In the genomic region with DNA sequence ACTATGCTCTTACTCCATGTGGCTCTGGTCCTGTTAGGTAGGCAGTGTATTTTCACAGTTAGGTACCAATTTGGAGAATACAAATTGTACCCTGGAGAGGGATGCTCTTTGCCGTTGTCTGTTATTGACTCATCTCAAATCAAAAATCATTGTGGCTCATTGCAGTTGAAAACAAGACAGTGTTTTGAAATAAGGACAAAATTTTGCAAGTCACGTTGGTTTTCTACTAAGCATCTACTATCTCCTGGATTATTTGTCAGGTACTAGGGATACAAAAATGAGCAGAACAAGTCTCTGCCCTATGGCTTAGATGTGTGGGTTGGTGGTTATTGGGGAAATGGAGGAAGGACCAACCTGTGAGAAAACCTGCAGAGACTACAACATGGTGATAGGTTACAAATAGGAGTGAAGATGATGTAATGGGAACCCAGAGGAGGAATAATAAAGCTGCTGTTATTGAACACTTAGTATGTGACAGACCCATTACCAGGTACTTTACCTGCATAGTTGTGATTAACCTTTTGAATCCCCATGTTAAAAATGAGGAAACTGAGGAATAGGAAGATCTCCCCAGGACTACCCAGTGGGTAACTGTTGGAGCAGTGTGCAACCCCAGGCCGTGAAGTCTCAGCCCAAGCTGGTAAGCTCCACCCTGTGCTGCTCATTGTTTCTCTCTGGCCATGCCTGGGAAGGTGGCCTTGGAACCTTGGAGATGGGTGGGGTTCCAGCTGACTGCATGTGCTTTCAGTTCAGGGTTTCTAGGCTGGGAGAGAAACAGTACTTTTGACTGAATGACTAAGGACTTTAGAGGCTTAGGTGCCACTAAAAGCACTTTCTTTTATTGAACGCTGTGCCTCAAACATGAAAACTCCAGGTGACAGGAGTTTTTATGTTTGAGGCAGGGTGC, we compare ENCODE assay signal across 9 cellular contexts.
A peak's percentile ranks its signal among the peaks of the same experiment; 100 is the strongest.
DNase-seq lines count a peak whose midpoint lies in the region; ATAC-seq and TF ChIP-seq lines count a peak whose summit lies in the region.
"Had no signal": no experiment of that assay in that cellular context is flagged by ENCODE, and none has a peak within 500 bp of the region (broad histone marks: within the 10 kb centered on the region; RNA-seq: fewer than 3 reads in every experiment).

No MANE protein-coding gene starts in this region.

- peaks cover 23% of the 10 kb centered on the region for H3K36me3 ChIP-seq in DOHH2 (ENCODE audit: control insufficient read depth, low read length)
- H3K36me3 ChIP-seq: HAP-1 had no signal

- POLR2A ChIA-PET in MCF 10A (lab: Yijun Ruan, JAX): interaction anchor here (1.3 kb wide), 1 partner anchor 83 kb away, joined by 3 read pairs; the partner anchor contains the start of gene SUSD6
- POLR2A ChIA-PET in naive thymus-derived CD8-positive, alpha-beta T cell (lab: Charles Lee): no interaction called here

- H3K4me3 ChIP-seq in DOHH2 (ENCODE audit: low read length): peak overlapping the region; percentile 59
- H3K4me3 ChIP-seq: HAP-1 had no signal

- CTCF ChIA-PET in MCF 10A (lab: Yijun Ruan, JAX): no interaction called here

- H3K4me3 Mint-ChIP-seq in MCF 10A (ENCODE audit: unreplicated experiment): no peak overlapping the region
- H3K4me3 Mint-ChIP-seq in naive thymus-derived CD8-positive, alpha-beta T cell: no peak overlapping the region

- no peaks in the 10 kb centered on the region for H3K9me2 ChIP-seq in DOHH2 (replicated peaks; ENCODE audit: control insufficient read depth, low read length)

- H3K27ac Mint-ChIP-seq in MCF 10A (ENCODE audit: low read depth, unreplicated experiment): peak overlapping the region; percentile 42
- peak overlapping the region; percentile 5 to 67 (median 46) for H3K27ac Mint-ChIP-seq in naive thymus-derived CD8-positive, alpha-beta T cell

- TF ChIP-seq CTCF in DOHH2 (IDR thresholded peaks at IDR 0.05; ENCODE audit: low read depth, low read length, poor library complexity, severe bottlenecking): no peak
- no peak for TF ChIP-seq CTCF in MCF 10A (IDR thresholded peaks at IDR 0.05; ENCODE audit: unreplicated experiment)

- BruUV-seq in MCF 10A (replicated peaks; lab: Mats Ljungman, UMichigan): no TSS peak

- no peaks in the 10 kb centered on the region for H3K27me3 ChIP-seq in DOHH2 (ENCODE audit: control insufficient read depth, low read length)

- H4K20me1 ChIP-seq in DOHH2 (ENCODE audit: control insufficient read depth, insufficient read depth, low read depth, low read length): peaks cover 5% of the 10 kb centered on the region; the same call in 1 of the 2 replicates

- no peaks in the 10 kb centered on the region for H3K9me3 ChIP-seq in DOHH2 (ENCODE audit: control insufficient read depth, insufficient read depth, low read length)
- H3K9me3 ChIP-seq: HAP-1 had no signal

- no peak for ATAC-seq in naive thymus-derived CD8-positive, alpha-beta T cell
- ATAC-seq in HG03457 (IDR thresholded peaks at IDR 0.05; ENCODE audit: unreplicated experiment) (no peak), HG03378 (IDR thresholded peaks at IDR 0.05; ENCODE audit: unreplicated experiment) (no peak), HG03095 (IDR thresholded peaks at IDR 0.05; ENCODE audit: unreplicated experiment) (no peak)

- peaks cover 87% of the 10 kb centered on the region for H3K79me2 ChIP-seq in DOHH2 (ENCODE audit: control insufficient read depth, low read length)

- no peaks in the 10 kb centered on the region for H3K9me3 Mint-ChIP-seq in MCF 10A (ENCODE audit: unreplicated experiment)
- H3K9me3 Mint-ChIP-seq in naive thymus-derived CD8-positive, alpha-beta T cell: no peaks in the 10 kb centered on the region

- H3K27ac ChIP-seq in DOHH2 (ENCODE audit: low read depth, low read length): peak overlapping the region; percentile 64

- peaks cover 6% of the 10 kb centered on the region for H3F3A ChIP-seq in DOHH2 (ENCODE audit: control insufficient read depth, insufficient read depth)

- intact Hi-C loops in MCF 10A (cut with micrococcal nuclease): no loop called here

- DNase-seq in HT-29 (ENCODE audit: low spot score): peak; percentile 65
- DNase-seq in MCF 10A (ENCODE audit: unreplicated experiment): peak; percentile 23
- no peak for DNase-seq in naive thymus-derived CD8-positive, alpha-beta T cell
- no peak for DNase-seq in NCI-H446 (lab: John Stamatoyannopoulos, UW)

- H3K4me1 Mint-ChIP-seq in MCF 10A (ENCODE audit: insufficient read depth, unreplicated experiment): peaks cover 27% of the 10 kb centered on the region
- peaks cover 44 to 91% (median 78%) of the 10 kb centered on the region in 4 donors for H3K4me1 Mint-ChIP-seq in naive thymus-derived CD8-positive, alpha-beta T cell

- H3K36me3 Mint-ChIP-seq in MCF 10A (ENCODE audit: insufficient read depth, unreplicated experiment): peaks cover 7% of the 10 kb centered on the region
- H3K36me3 Mint-ChIP-seq in naive thymus-derived CD8-positive, alpha-beta T cell: peaks cover 0 to 27% (median 2%) of the 10 kb centered on the region in 3 donors

- H3K27me3 Mint-ChIP-seq in MCF 10A (ENCODE audit: insufficient read depth, unreplicated experiment): no peaks in the 10 kb centered on the region
- no peaks in the 10 kb centered on the region for H3K27me3 Mint-ChIP-seq in naive thymus-derived CD8-positive, alpha-beta T cell

- H3K4me2 ChIP-seq in DOHH2 (ENCODE audit: low read length): peak overlapping the region; percentile 74

- H3K4me1 ChIP-seq in DOHH2 (ENCODE audit: control insufficient read depth, low read length): peaks cover 60% of the 10 kb centered on the region

Comparison
In these comparisons a context has a peak if more than half of its experiments do, and no peak if none do; other contexts are left out.
1. DNase-seq: peak in HT-29 (single experiment) and MCF 10A (single experiment); none in naive thymus-derived CD8-positive, alpha-beta T cell (0 of 10) and NCI-H446 (0 of 2).